Comparison of ENCODE assay signal across 15 cellular contexts in the genomic region with DNA sequence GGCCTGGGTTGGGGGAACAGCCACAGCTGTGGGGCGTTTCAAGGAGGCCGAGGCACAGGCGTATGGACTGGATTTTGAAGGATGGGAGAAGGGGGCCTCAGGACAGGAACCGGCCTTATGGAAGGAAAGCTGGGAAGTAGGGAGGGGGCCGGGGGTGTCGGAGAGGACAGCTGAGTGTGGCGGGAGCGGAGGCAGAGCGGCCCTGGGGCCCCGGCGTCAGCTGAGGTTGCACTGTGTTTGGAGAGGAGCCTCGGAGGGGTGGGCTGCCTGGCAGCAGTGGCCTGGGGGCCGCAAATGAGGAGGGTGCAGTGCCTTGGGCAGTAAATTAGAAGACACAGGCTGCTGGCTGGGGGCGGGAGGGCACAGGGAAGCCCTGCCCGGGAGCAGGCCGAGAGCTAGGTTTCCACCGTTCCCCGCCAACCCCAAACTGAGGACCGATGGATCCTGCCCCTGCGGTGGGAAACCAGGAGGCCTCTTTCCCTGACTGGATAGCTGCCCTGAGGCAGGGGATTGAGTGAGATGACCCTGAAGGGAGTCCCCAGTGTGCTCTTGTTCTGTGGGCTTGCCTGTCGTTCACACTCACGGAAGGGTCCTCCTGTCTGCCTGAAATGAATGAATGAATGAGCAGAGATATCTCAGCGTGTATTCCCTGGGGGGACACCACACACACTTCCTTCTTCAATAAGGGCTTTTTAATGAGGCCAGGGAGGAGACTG. TPM values are rescaled to one million over a fixed set of nuclear protein-coding genes. Genes with fewer than 3 reads are reported as not detected.
DNase-seq lines count a peak whose midpoint lies in the region; ATAC-seq, FAIRE-seq and TF ChIP-seq lines count a peak whose summit lies in the region.
"Had no signal": no experiment of that assay in that cellular context is flagged by ENCODE, and none has a peak within 500 bp of the region (broad histone marks: within the 10 kb centered on the region; RNA-seq: fewer than 3 reads in every experiment).

No MANE protein-coding gene starts in this region.

- H2AFZ ChIP-seq in GM23338 = peak overlapping the region; percentile 63
- H2AFZ ChIP-seq in K562 (ENCODE audit: low read depth, low read length) = no peak overlapping the region
- no peak overlapping the region for H2AFZ ChIP-seq in osteoblast (ENCODE audit: low read length)

- no peaks in the 10 kb centered on the region for H3K36me3 Mint-ChIP-seq in GM23338 (ENCODE audit: low read depth)

- H3K9me3 ChIP-seq in K562 (replicated peaks; ENCODE audit: control insufficient read depth, insufficient read depth, low read depth, low read length) (no peaks in the 10 kb centered on the region), osteoblast (ENCODE audit: low read depth, low read length) (no peaks in the 10 kb centered on the region), left ventricle myocardium inferior (replicated peaks) (no peaks in the 10 kb centered on the region)

- peaks cover 23% of the 10 kb centered on the region for H3K27me3 Mint-ChIP-seq in GM23338 (ENCODE audit: insufficient read depth, low read depth, poor library complexity)

- peaks cover 19% of the 10 kb centered on the region for H3F3A ChIP-seq in GM23338 (replicated peaks; ENCODE audit: low read depth)

- FAIRE-seq in K562 (lab: Jason Lieb, UNC) = no peak
- FAIRE-seq: endometrium, RCC 7860 had no signal

- TF ChIP-seq CTCF in GM23338 (conservative IDR thresholded peaks at IDR 0.05; ENCODE audit: low read depth in 2 of 2) (no peak), K562 (IDR thresholded peaks at IDR 0.05 in 2 of 3, conservative IDR thresholded peaks at IDR 0.05 in 1 of 3; ENCODE audit: insufficient read depth in 2 of 3, low read depth in 1 of 3, low read length in 3 of 3) (no peak), osteoblast (IDR thresholded peaks at IDR 0.05; ENCODE audit: extremely low read depth, low read depth, low read length) (no peak), left ventricle myocardium inferior (IDR thresholded peaks at IDR 0.05; ENCODE audit: borderline replicate concordance) (no peak)

- CTCF ChIA-PET in K562 (lab: Yijun Ruan, JAX; ENCODE audit: low intra/inter-chr PET ratio) = interaction anchor here (0.6 to 6.9 kb wide), 4 partner anchors 15 to 157 kb away, joined by 3 to 89 read pairs (median 8); no protein-coding TSS in a partner anchor

- H3K4me2 ChIP-seq in GM23338 = peak overlapping the region; percentile 78
- H3K4me2 ChIP-seq in K562 (ENCODE audit: insufficient read depth, low read length) = no peak overlapping the region
- H3K4me2 ChIP-seq in osteoblast (ENCODE audit: insufficient read depth, low read length) = no peak overlapping the region

- TF ChIP-seq EP300 in K562 (IDR thresholded peaks at IDR 0.05; ENCODE audit: low read length) = no peak

- in situ Hi-C loops in K562 (cut with MboI) = no loop called here

- WGBS in K562 (ENCODE audit: insufficient coverage, low coverage, missing lambda C conversion rate) = 79% methylated on average over 21 of the region's 23 CpGs

- H3K4me3 ChIP-seq in GM23338 (peak overlapping the region; percentile 53), K562 (no peak overlapping the region), osteoblast (ENCODE audit: insufficient read depth, low read length) (no peak overlapping the region), left ventricle myocardium inferior (no peak overlapping the region)

- DNase-seq in DMS53 (lab: John Stamatoyannopoulos, UW) (peak; percentile 20), DMS53 treated with DMSO at 0.1 percent for 48 hours (lab: John Stamatoyannopoulos, UW; ENCODE audit: unreplicated experiment) (no peak), GM23338 (ENCODE audit: low spot score) (no peak), K562 (ENCODE audit: extremely low read depth in 1 of 4, low spot score in 3 of 4) (peak in 1 of 4 experiments; percentile 17), osteoblast (ENCODE audit: insufficient read length, low spot score, missing footprints) (peak; percentile 86), GM19240 (ENCODE audit: insufficient read length, low spot score) (no peak), Right ventricle myocardium superior (no peak), left ventricle myocardium inferior (no peak)
- DNase-seq: amniotic stem cell had no signal

- peak overlapping the region; percentile 81 for H3K27ac Mint-ChIP-seq in GM23338

- no peaks in the 10 kb centered on the region for H3K9me2 ChIP-seq in GM23338 (ENCODE audit: insufficient read depth)

- no TSS peak for BruUV-seq in K562 (replicated peaks; lab: Mats Ljungman, UMichigan)

- H3K4me1 Mint-ChIP-seq in GM23338 = peaks cover 34% of the 10 kb centered on the region

- no peaks in the 10 kb centered on the region; the same call in 2 of the 3 replicates for H3K9me3 Mint-ChIP-seq in GM23338

- POLR2A ChIA-PET in K562 (lab: Yijun Ruan, JAX) = interaction anchor here (0.7 to 11.3 kb wide), 5 partner anchors 44 to 165 kb away, joined by 3 to 157 read pairs (median 4); no protein-coding TSS in a partner anchor

- H3K27ac ChIP-seq in GM23338 (ENCODE audit: low read depth) (no peak overlapping the region), K562 (ENCODE audit: extremely low read depth, low read depth, low read length) (no peak overlapping the region), osteoblast (ENCODE audit: low read depth, low read length) (no peak overlapping the region), left ventricle myocardium inferior (replicated peaks) (no peak overlapping the region)
- H3K27ac ChIP-seq: 22Rv1 had no signal

- H3K79me2 ChIP-seq in GM23338 (replicated peaks; ENCODE audit: insufficient read depth) (no peaks in the 10 kb centered on the region), K562 (ENCODE audit: control insufficient read depth, insufficient read depth, low read length) (no peaks in the 10 kb centered on the region), osteoblast (ENCODE audit: insufficient read depth, low read length) (no peaks in the 10 kb centered on the region)

- peaks cover 4% of the 10 kb centered on the region for H3K9me1 ChIP-seq in K562 (ENCODE audit: control insufficient read depth, insufficient read depth, low read length)

- H3K4me1 ChIP-seq in GM23338 (ENCODE audit: insufficient read depth) = peaks cover 29% of the 10 kb centered on the region; the same call in 1 of the 2 replicates
- H3K4me1 ChIP-seq in K562 (replicated peaks in 1 of 2; ENCODE audit: control insufficient read depth in 2 of 2, insufficient read depth in 2 of 2, low read length in 2 of 2) = peaks cover 5 to 21% of the 10 kb centered on the region in 2 experiments; a peak in 4 of 5 replicates
- H3K4me1 ChIP-seq in osteoblast (ENCODE audit: insufficient read depth, low read length) = peaks cover 4% of the 10 kb centered on the region
- H3K4me1 ChIP-seq in left ventricle myocardium inferior = peaks cover 7% of the 10 kb centered on the region

- H3K36me3 ChIP-seq in GM23338 (ENCODE audit: insufficient read depth) = no peaks in the 10 kb centered on the region
- H3K36me3 ChIP-seq in K562 (ENCODE audit: control insufficient read depth, insufficient read depth, low read length) = no peaks in the 10 kb centered on the region
- H3K36me3 ChIP-seq in osteoblast (ENCODE audit: insufficient read depth, low read length) = no peaks in the 10 kb centered on the region
- no peaks in the 10 kb centered on the region for H3K36me3 ChIP-seq in left ventricle myocardium inferior

- TF ChIP-seq RAD21 in K562 (CRISPR knock-in tag; conservative IDR thresholded peaks at IDR 0.05 in 1 of 2, IDR thresholded peaks at IDR 0.05 in 1 of 2) = no peak

- ATAC-seq in GM23338 (peak; percentile 1), K562 (no peak), Right ventricle myocardium superior (ENCODE audit: poor library complexity) (no peak)

- intact Hi-C loops in K562 (cut with micrococcal nuclease) (loop anchor here (5.0 kb wide), 3 partner anchors 60 to 175 kb away; no protein-coding TSS in a partner anchor), Right ventricle myocardium superior (cut with DNase I) (loop anchor here (5.0 kb wide), 2 partner anchors 60 to 175 kb away; no protein-coding TSS in a partner anchor), left ventricle myocardium inferior (cut with micrococcal nuclease) (loop anchor here (5.0 to 10.0 kb wide), 2 partner anchors 52 to 155 kb away; no protein-coding TSS in a partner anchor)

- H3K27me3 ChIP-seq in GM23338 (ENCODE audit: insufficient read depth) (0 out of 2 replicates have a peak, but pooled peaks cover 4% of the 10 kb centered on the region), K562 (ENCODE audit: control insufficient read depth in 2 of 2, insufficient read depth in 2 of 2, low read length in 2 of 2) (no peaks in the 10 kb centered on the region), osteoblast (ENCODE audit: insufficient read depth, low read length) (peaks cover 3% of the 10 kb centered on the region), left ventricle myocardium inferior (ENCODE audit: low read depth) (no peaks in the 10 kb centered on the region)

- no peak for TF ChIP-seq POLR2A in K562 (conservative IDR thresholded peaks at IDR 0.05)

- H4K20me1 ChIP-seq in GM23338 (replicated peaks; ENCODE audit: insufficient read depth) = no peaks in the 10 kb centered on the region
- H4K20me1 ChIP-seq in K562 (replicated peaks; ENCODE audit: control insufficient read depth, insufficient read depth, low read length) = no peaks in the 10 kb centered on the region
- H4K20me1 ChIP-seq in osteoblast (ENCODE audit: insufficient read depth, low read length) = no peaks in the 10 kb centered on the region

- peak overlapping the region; percentile 44; the same call in 2 of the 3 replicates for H3K4me3 Mint-ChIP-seq in GM23338

- H3K9ac ChIP-seq in K562 (ENCODE audit: insufficient read depth in 1 of 2, low read depth in 2 of 2, low read length in 2 of 2) = peak overlapping the region in 1 of 2 experiments; percentile 81; a peak in 2 of 4 replicates

RNA-seq across cellular contexts. Expression of a gene that starts 18.5 kb away (rescaled TPM):
- 8.7 and 12.3 TPM in 2 replicates for total RNA-seq in GM23338 (2014; rRNA removed; shearing (Covaris generic))
- polyA plus RNA-seq in GM23338 (2016; fragmentation: Nextera tagmentation; extraction: Ambion mirVana) (2.3 and 2.8 TPM in 2 replicates), K562 (2011; rRNA removed) (not detected in 2 replicates), K562 (2014; fragmentation: Illumina TruSeq; extraction: Trizol) (not detected in 2 replicates), K562 (2014; fragmentation: Nextera tagmentation; extraction: Ambion mirVana) (not detected), K562 (2014; rRNA removed) (not detected in 2 replicates)
- not detected in 2 replicates for total RNA-seq in K562 (2011; cell fraction: chromatin; rRNA removed; ENCODE audit: low replicate concordance)
- total RNA-seq in K562 (2011; cell fraction: nucleolus; rRNA removed) = not detected in 2 replicates
- total RNA-seq in K562 (2011; cell fraction: nucleoplasm; rRNA removed) = not detected in 2 replicates
- total RNA-seq in K562 (2014; rRNA removed) (not detected in 2 replicates), K562 (2014; rRNA removed; fragmentation: Illumina TruSeq; extraction: Trizol) (not detected in 2 replicates), K562 (2015; rRNA removed; fragmentation: Illumina TruSeq; extraction: Trizol) (not detected in 2 replicates), K562 (2021) (0.07 TPM in 2 replicates), osteoblast (not detected in 2 replicates), Right ventricle myocardium superior (not detected), left ventricle myocardium inferior (not detected)
- 0.03 TPM in 1 of 2 replicates, not detected in the other for polyA plus RNA-seq in K562 (2011; cell fraction: cytosol; rRNA removed)
- polyA plus RNA-seq in K562 (2011; cell fraction: nucleus; rRNA removed) = not detected in 2 replicates
- 0.06 TPM in 1 of 2 replicates, not detected in the other for polyA plus RNA-seq in K562 (2012)
- polyA minus RNA-seq in K562 (2011; rRNA and poly(A)+ RNA removed) = not detected in 2 replicates
- not detected in 2 replicates for polyA minus RNA-seq in K562 (2011; cell fraction: cytosol; rRNA and poly(A)+ RNA removed)
- polyA minus RNA-seq in K562 (2011; cell fraction: nucleus; rRNA and poly(A)+ RNA removed) = 0.11 TPM in 1 of 2 replicates, not detected in the other
- total RNA-seq: LHCN-M2, mucosa of gallbladder, smooth muscle cell had no signal
- polyA plus RNA-seq: smooth muscle cell had no signal

RNA-seq across cellular contexts. Expression of a gene that starts 19.0 kb away (rescaled TPM):
- 65.9 and 75.4 TPM in 2 replicates for total RNA-seq in GM23338 (2014; rRNA removed; shearing (Covaris generic))
- polyA plus RNA-seq in GM23338 (2016; fragmentation: Nextera tagmentation; extraction: Ambion mirVana) = 77.4 and 77.5 TPM in 2 replicates
- total RNA-seq in K562 (2011; cell fraction: chromatin; rRNA removed; ENCODE audit: low replicate concordance) = 106 and 307 TPM in 2 replicates
- 138 and 157 TPM in 2 replicates for total RNA-seq in K562 (2011; cell fraction: nucleolus; rRNA removed)
- 108 and 119 TPM in 2 replicates for total RNA-seq in K562 (2011; cell fraction: nucleoplasm; rRNA removed)
- total RNA-seq in K562 (2014; rRNA removed) = 35.0 and 35.5 TPM in 2 replicates
- 29.0 and 30.3 TPM in 2 replicates for total RNA-seq in K562 (2014; rRNA removed; fragmentation: Illumina TruSeq; extraction: Trizol)
- total RNA-seq in K562 (2015; rRNA removed; fragmentation: Illumina TruSeq; extraction: Trizol) = 36.3 and 42.4 TPM in 2 replicates
- total RNA-seq in K562 (2021) = 53.1 and 57.0 TPM in 2 replicates
- polyA plus RNA-seq in K562 (2011; rRNA removed) = 36.5 and 37.1 TPM in 2 replicates
- polyA plus RNA-seq in K562 (2011; cell fraction: cytosol; rRNA removed) = 30.9 and 53.6 TPM in 2 replicates
- polyA plus RNA-seq in K562 (2011; cell fraction: nucleus; rRNA removed) = 85.3 and 123 TPM in 2 replicates
- 44.4 and 49.7 TPM in 2 replicates for polyA plus RNA-seq in K562 (2012)
- 27.8 and 31.2 TPM in 2 replicates for polyA plus RNA-seq in K562 (2014; fragmentation: Illumina TruSeq; extraction: Trizol)
- 10 to 100 TPM; 18.6 to 20.2 TPM for polyA plus RNA-seq in K562 (2014; fragmentation: Nextera tagmentation; extraction: Ambion mirVana)
- polyA plus RNA-seq in K562 (2014; rRNA removed) = 30.5 and 36.2 TPM in 2 replicates
- polyA minus RNA-seq in K562 (2011; rRNA and poly(A)+ RNA removed) = 31.0 and 40.9 TPM in 2 replicates
- polyA minus RNA-seq in K562 (2011; cell fraction: cytosol; rRNA and poly(A)+ RNA removed) = 32.9 and 34.2 TPM in 2 replicates
- 58.6 and 66.9 TPM in 2 replicates for polyA minus RNA-seq in K562 (2011; cell fraction: nucleus; rRNA and poly(A)+ RNA removed)
- total RNA-seq in osteoblast = 102 TPM in 2 replicates
- 74.7 TPM for total RNA-seq in Right ventricle myocardium superior
- total RNA-seq in left ventricle myocardium inferior = 81.1 TPM

RNA-seq across cellular contexts. Expression of a gene that starts 43.6 kb away (rescaled TPM):
- not detected in 2 replicates for total RNA-seq in GM23338 (2014; rRNA removed; shearing (Covaris generic))
- polyA plus RNA-seq in GM23338 (2016; fragmentation: Nextera tagmentation; extraction: Ambion mirVana) (0.47 and 0.82 TPM in 2 replicates), K562 (2011; rRNA removed) (not detected in 2 replicates), K562 (2014; fragmentation: Illumina TruSeq; extraction: Trizol) (not detected in 2 replicates), K562 (2014; fragmentation: Nextera tagmentation; extraction: Ambion mirVana) (not detected), K562 (2014; rRNA removed) (not detected in 2 replicates)
- 0.32 TPM in 1 of 2 replicates, not detected in the other for total RNA-seq in K562 (2011; cell fraction: chromatin; rRNA removed; ENCODE audit: low replicate concordance)
- 0.13 TPM in 1 of 2 replicates, not detected in the other for total RNA-seq in K562 (2011; cell fraction: nucleolus; rRNA removed)
- total RNA-seq in K562 (2011; cell fraction: nucleoplasm; rRNA removed) = not detected in 2 replicates
- total RNA-seq in K562 (2014; rRNA removed) (not detected in 2 replicates), K562 (2014; rRNA removed; fragmentation: Illumina TruSeq; extraction: Trizol) (not detected in 2 replicates), K562 (2015; rRNA removed; fragmentation: Illumina TruSeq; extraction: Trizol) (not detected in 2 replicates), K562 (2021) (0.07 TPM in 1 of 2 replicates, not detected in the other), osteoblast (not detected in 2 replicates), Right ventricle myocardium superior (not detected), left ventricle myocardium inferior (not detected)
- not detected in 2 replicates for polyA plus RNA-seq in K562 (2011; cell fraction: cytosol; rRNA removed)
- 0.07 and 0.20 TPM in 2 replicates for polyA plus RNA-seq in K562 (2011; cell fraction: nucleus; rRNA removed)
- 3.9 and 6.5 TPM in 2 replicates for polyA plus RNA-seq in K562 (2012)
- polyA minus RNA-seq in K562 (2011; rRNA and poly(A)+ RNA removed) = not detected in 2 replicates
- not detected in 2 replicates for polyA minus RNA-seq in K562 (2011; cell fraction: cytosol; rRNA and poly(A)+ RNA removed)
- polyA minus RNA-seq in K562 (2011; cell fraction: nucleus; rRNA and poly(A)+ RNA removed) = not detected in 2 replicates
- total RNA-seq: LHCN-M2, mucosa of gallbladder, smooth muscle cell had no signal

RNA-seq across cellular contexts. Expression of a gene that starts 48.0 kb away (rescaled TPM):
- 0.70 and 2.2 TPM in 2 replicates for total RNA-seq in GM23338 (2014; rRNA removed; shearing (Covaris generic))
- polyA plus RNA-seq in GM23338 (2016; fragmentation: Nextera tagmentation; extraction: Ambion mirVana) = 0.50 and 0.80 TPM in 2 replicates
- total RNA-seq in K562 (2011; cell fraction: chromatin; rRNA removed; ENCODE audit: low replicate concordance) = not detected in 2 replicates
- total RNA-seq in K562 (2011; cell fraction: nucleolus; rRNA removed) = 0.17 TPM in 1 of 2 replicates, not detected in the other
- total RNA-seq in K562 (2011; cell fraction: nucleoplasm; rRNA removed) = not detected in 2 replicates
- not detected in 2 replicates for total RNA-seq in K562 (2014; rRNA removed)
- total RNA-seq in K562 (2014; rRNA removed; fragmentation: Illumina TruSeq; extraction: Trizol) = not detected in 2 replicates
- not detected in 2 replicates for total RNA-seq in K562 (2015; rRNA removed; fragmentation: Illumina TruSeq; extraction: Trizol)
- total RNA-seq in K562 (2021) = not detected in 2 replicates
- not detected in 2 replicates for polyA plus RNA-seq in K562 (2011; rRNA removed)
- polyA plus RNA-seq in K562 (2011; cell fraction: cytosol; rRNA removed) = 0.18 TPM in 1 of 2 replicates, not detected in the other
- not detected in 2 replicates for polyA plus RNA-seq in K562 (2011; cell fraction: nucleus; rRNA removed)
- polyA plus RNA-seq in K562 (2012) = not detected in 2 replicates
- polyA plus RNA-seq in K562 (2014; fragmentation: Illumina TruSeq; extraction: Trizol) = not detected in 2 replicates
- not detected for polyA plus RNA-seq in K562 (2014; fragmentation: Nextera tagmentation; extraction: Ambion mirVana)
- 0.34 TPM in 1 of 2 replicates, not detected in the other for polyA plus RNA-seq in K562 (2014; rRNA removed)
- not detected in 2 replicates for polyA minus RNA-seq in K562 (2011; rRNA and poly(A)+ RNA removed)
- polyA minus RNA-seq in K562 (2011; cell fraction: cytosol; rRNA and poly(A)+ RNA removed) = not detected in 2 replicates
- not detected in 2 replicates for polyA minus RNA-seq in K562 (2011; cell fraction: nucleus; rRNA and poly(A)+ RNA removed)
- 0.29 TPM in 1 of 2 replicates, not detected in the other for total RNA-seq in osteoblast
- not detected for total RNA-seq in Right ventricle myocardium superior
- total RNA-seq in left ventricle myocardium inferior = not detected
- total RNA-seq: LHCN-M2, smooth muscle cell had no signal
- polyA plus RNA-seq: smooth muscle cell had no signal

RNA-seq across cellular contexts. Expression of a gene that starts 50.3 kb away (rescaled TPM):
- 60.3 and 62.8 TPM in 2 replicates for total RNA-seq in GM23338 (2014; rRNA removed; shearing (Covaris generic))
- 30.7 and 34.2 TPM in 2 replicates for polyA plus RNA-seq in GM23338 (2016; fragmentation: Nextera tagmentation; extraction: Ambion mirVana)
- total RNA-seq in K562 (2011; cell fraction: chromatin; rRNA removed; ENCODE audit: low replicate concordance) = 133 and 147 TPM in 2 replicates
- 62.8 and 73.2 TPM in 2 replicates for total RNA-seq in K562 (2011; cell fraction: nucleolus; rRNA removed)
- 99.2 and 124 TPM in 2 replicates for total RNA-seq in K562 (2011; cell fraction: nucleoplasm; rRNA removed)
- total RNA-seq in K562 (2014; rRNA removed) = 29.8 and 35.3 TPM in 2 replicates
- total RNA-seq in K562 (2014; rRNA removed; fragmentation: Illumina TruSeq; extraction: Trizol) = 32.4 and 33.8 TPM in 2 replicates
- 33.6 and 36.2 TPM in 2 replicates for total RNA-seq in K562 (2015; rRNA removed; fragmentation: Illumina TruSeq; extraction: Trizol)
- total RNA-seq in K562 (2021) = 73.5 and 77.4 TPM in 2 replicates
- 79.6 and 93.4 TPM in 2 replicates for polyA plus RNA-seq in K562 (2011; rRNA removed)
- polyA plus RNA-seq in K562 (2011; cell fraction: cytosol; rRNA removed) = 55.4 and 75.0 TPM in 2 replicates
- 49.7 and 56.7 TPM in 2 replicates for polyA plus RNA-seq in K562 (2011; cell fraction: nucleus; rRNA removed)
- 73.7 and 81.8 TPM in 2 replicates for polyA plus RNA-seq in K562 (2012)
- polyA plus RNA-seq in K562 (2014; fragmentation: Illumina TruSeq; extraction: Trizol) = 85.7 and 92.6 TPM in 2 replicates
- 10 to 100 TPM; 29.4 to 31.4 TPM for polyA plus RNA-seq in K562 (2014; fragmentation: Nextera tagmentation; extraction: Ambion mirVana)
- 62.8 and 63.5 TPM in 2 replicates for polyA plus RNA-seq in K562 (2014; rRNA removed)
- polyA minus RNA-seq in K562 (2011; rRNA and poly(A)+ RNA removed) = 82.1 and 85.9 TPM in 2 replicates
- 40.9 and 46.4 TPM in 2 replicates for polyA minus RNA-seq in K562 (2011; cell fraction: cytosol; rRNA and poly(A)+ RNA removed)
- polyA minus RNA-seq in K562 (2011; cell fraction: nucleus; rRNA and poly(A)+ RNA removed) = 22.2 and 39.0 TPM in 2 replicates
- total RNA-seq in osteoblast = 22.7 and 25.3 TPM in 2 replicates
- total RNA-seq in Right ventricle myocardium superior = 57.9 TPM
- total RNA-seq in left ventricle myocardium inferior = 57.4 TPM

Comparison
In these comparisons a context has a peak if more than half of its experiments do, and no peak if none do; other contexts are left out.
1. DNase-seq: peak in DMS53 (single experiment) and osteoblast (single experiment); none in DMS53 treated with DMSO at 0.1 percent for 48 hours (single experiment), GM23338 (single experiment), GM19240 (single experiment), Right ventricle myocardium superior (single experiment) and left ventricle myocardium inferior (single experiment).